10 cellular contexts compared by ENCODE assay signal in the genomic region with DNA sequence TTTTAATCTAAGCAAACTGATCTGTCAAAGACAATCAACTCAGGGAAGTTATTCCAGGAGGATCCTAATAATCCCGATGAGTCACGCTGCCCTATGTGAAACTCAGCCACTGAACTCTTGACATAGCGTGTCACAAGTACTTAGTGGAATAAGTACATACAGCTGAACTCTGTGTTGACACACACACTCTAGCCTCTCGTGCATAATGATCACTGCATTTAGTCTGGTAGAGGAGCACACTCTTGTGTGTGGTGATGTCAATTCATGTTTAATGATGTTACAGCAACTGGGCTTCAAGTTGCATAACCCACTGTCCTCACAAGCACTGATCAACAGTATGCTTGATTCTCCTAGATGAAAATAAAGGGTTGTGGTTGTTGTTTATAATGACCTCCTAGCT.
DNase-seq lines count a peak whose midpoint lies in the region; ATAC-seq, FAIRE-seq and TF ChIP-seq lines count a peak whose summit lies in the region.
"Had no signal": no experiment of that assay in that cellular context is flagged by ENCODE, and none has a peak within 500 bp of the region (broad histone marks: within the 10 kb centered on the region; RNA-seq: fewer than 3 reads in every experiment).

No MANE protein-coding gene starts in this region.

- no peak overlapping the region for H3K4me3 ChIP-seq in mesenchymal stem cell (ENCODE audit: insufficient read depth in 1 of 2, low read depth in 1 of 2, low read length in 2 of 2)
- H3K4me3 ChIP-seq: skin epidermis had no signal

- no peak for TF ChIP-seq POLR2A in H54 (IDR thresholded peaks at IDR 0.05; ENCODE audit: low read depth, low read length)

- WGBS in mesenchymal stem cell = 5% methylated on average over 4 of the region's 4 CpGs

- no peaks in the 10 kb centered on the region for H3K9me3 ChIP-seq in mesenchymal stem cell (ENCODE audit: control insufficient read depth, low read length)

- no peak overlapping the region for H3K9ac ChIP-seq in mesenchymal stem cell (ENCODE audit: low read length)

- H2BK12ac ChIP-seq in mesenchymal stem cell (ENCODE audit: low read length in 2 of 2) = no peak overlapping the region

- H3K27me3 ChIP-seq in mesenchymal stem cell (ENCODE audit: control insufficient read depth in 1 of 2, insufficient read depth in 1 of 2, low read length in 2 of 2) = no peaks in the 10 kb centered on the region

- H3K36me3 ChIP-seq in mesenchymal stem cell (ENCODE audit: control insufficient read depth in 1 of 2, insufficient read depth in 2 of 2, low read depth in 1 of 2, low read length in 2 of 2) = no peaks in the 10 kb centered on the region

- H3K79me1 ChIP-seq in mesenchymal stem cell (replicated peaks; ENCODE audit: low read length, poor library complexity, severe bottlenecking) = no peaks in the 10 kb centered on the region

- no peak overlapping the region for H4K8ac ChIP-seq in mesenchymal stem cell (ENCODE audit: low read length)

- no peak overlapping the region for H4K91ac ChIP-seq in mesenchymal stem cell (ENCODE audit: low read length)

- peak overlapping the region; percentile 21 for H3K27ac ChIP-seq in mesenchymal stem cell (ENCODE audit: low read length, poor library complexity, severe bottlenecking)

- no peak overlapping the region for H3K18ac ChIP-seq in mesenchymal stem cell (ENCODE audit: low read depth in 1 of 2, low read length in 2 of 2)

- DNase-seq in EH (ENCODE audit: low read depth) (peak; percentile 82), NCI-H2107 (lab: John Stamatoyannopoulos, UW) (peak; percentile 3), astrocyte of the hippocampus (ENCODE audit: low read depth, low spot score) (peak; percentile 15), mesenchymal stem cell (peak; percentile 100), H54 (ENCODE audit: insufficient read length, low spot score) (no peak), NCI-H1694 (lab: John Stamatoyannopoulos, UW) (no peak), midbrain (lab: John Stamatoyannopoulos, UW) (no peak)
- DNase-seq: T-helper 1 cell had no signal

- H2BK120ac ChIP-seq in mesenchymal stem cell (ENCODE audit: low read depth, low read length) = no peak overlapping the region

- no peak overlapping the region for H3K14ac ChIP-seq in mesenchymal stem cell (ENCODE audit: low read length in 2 of 2)

- no peak overlapping the region for H2AK5ac ChIP-seq in mesenchymal stem cell (ENCODE audit: low read length, severe bottlenecking)

- no peak for FAIRE-seq in H54 (lab: Jason Lieb, UNC)

- H3K4me1 ChIP-seq in mesenchymal stem cell (ENCODE audit: control insufficient read depth, insufficient read depth, low read depth, low read length) = no peaks in the 10 kb centered on the region

- H2AFZ ChIP-seq in mesenchymal stem cell (ENCODE audit: low read depth, low read length) = no peak overlapping the region

- no peak overlapping the region for H3K4me2 ChIP-seq in mesenchymal stem cell (ENCODE audit: low read length, poor library complexity, severe bottlenecking)

- H2BK5ac ChIP-seq in mesenchymal stem cell (ENCODE audit: low read depth, low read length, poor library complexity, severe bottlenecking) = no peak overlapping the region

- ATAC-seq in GM18498 (IDR thresholded peaks at IDR 0.05; ENCODE audit: unreplicated experiment) = no peak

- H2BK15ac ChIP-seq in mesenchymal stem cell (ENCODE audit: low read depth, poor library complexity, severe bottlenecking) = no peak overlapping the region

- H3K23ac ChIP-seq in mesenchymal stem cell (ENCODE audit: low read length in 2 of 2) = no peak overlapping the region

- no peak overlapping the region for H3K4ac ChIP-seq in mesenchymal stem cell (ENCODE audit: low read depth in 1 of 2, low read length in 2 of 2)

Comparison
In these comparisons a context has a peak if more than half of its experiments do, and no peak if none do; other contexts are left out.
1. DNase-seq: peak in EH (single experiment), NCI-H2107 (single experiment), astrocyte of the hippocampus (single experiment) and mesenchymal stem cell (single experiment); none in H54 (single experiment), NCI-H1694 (single experiment) and midbrain (single experiment).